In genomic region chr17:57612202-57613071, GRCh38 we compare ENCODE assay signal across 9 cellular contexts.
A peak's percentile ranks its signal among the peaks of the same experiment; 100 is the strongest.
DNase-seq lines count a peak whose midpoint lies in the region; ATAC-seq and TF ChIP-seq lines count a peak whose summit lies in the region.
"Had no signal": no experiment of that assay in that cellular context is flagged by ENCODE, and none has a peak within 500 bp of the region (broad histone marks: within the 10 kb centered on the region; RNA-seq: fewer than 3 reads in every experiment).

No MANE protein-coding gene starts in this region.

- intact Hi-C loops in lower lobe of right lung (cut with DNase I): no loop called here
- intact Hi-C loops in stomach (cut with DNase I; ENCODE audit: low total_unique reads): no loop called here

- TF ChIP-seq EP300 in stomach (IDR thresholded peaks at IDR 0.05): no peak

- H3K27me3 Mint-ChIP-seq in T-cell (no peaks in the 10 kb centered on the region), chondrocyte (ENCODE audit: low read depth) (no peaks in the 10 kb centered on the region)

- H3K4me3 ChIP-seq in DND-41 (ENCODE audit: low read depth in 1 of 2, low read length in 2 of 2) (no peak overlapping the region), lower lobe of right lung (no peak overlapping the region), stomach (no peak overlapping the region)
- H3K4me3 ChIP-seq: left ventricle myocardium inferior had no signal

- H3K36me3 ChIP-seq in DND-41 (ENCODE audit: insufficient read depth, low read length) (peaks cover 90% of the 10 kb centered on the region), lower lobe of right lung (no peaks in the 10 kb centered on the region), stomach (peaks cover 0 to 10% (median 9%) of the 10 kb centered on the region in 4 donors)
- H3K36me3 ChIP-seq: left ventricle myocardium inferior had no signal

- H3K4me1 Mint-ChIP-seq in T-cell (peaks cover 14 to 55% (median 35%) of the 10 kb centered on the region in 3 donors), chondrocyte (ENCODE audit: low read depth) (no peaks in the 10 kb centered on the region)

- H3K9me3 ChIP-seq in DND-41 (ENCODE audit: insufficient read depth, low read length, severe bottlenecking): no peaks in the 10 kb centered on the region
- no peaks in the 10 kb centered on the region for H3K9me3 ChIP-seq in lower lobe of right lung
- H3K9me3 ChIP-seq in stomach: no peaks in the 10 kb centered on the region
- H3K9me3 ChIP-seq: left ventricle myocardium inferior had no signal

- H3K4me3 Mint-ChIP-seq in T-cell (no peak overlapping the region), chondrocyte (ENCODE audit: unreplicated experiment) (no peak overlapping the region)

- peaks cover 2% of the 10 kb centered on the region; the same call in 1 of the 2 replicates for H4K20me1 ChIP-seq in DND-41 (ENCODE audit: insufficient read depth, low read length)

- in situ Hi-C loops in ACHN (cut with HindIII; ENCODE audit: low pct_ligation_motif_present, low pct_unique_long_range_greater_than_20kb, low sequenced_read_pairs): no loop called here

- H3K36me3 Mint-ChIP-seq in T-cell (peaks cover 24% of the 10 kb centered on the region), chondrocyte (ENCODE audit: low read depth) (peaks cover 3% of the 10 kb centered on the region)

- CTCF ChIA-PET in T-cell (lab: Charles Lee): interaction anchor here in 1 of 2 donors (0.6 to 1.2 kb wide), 2 partner anchors 14 to 768 kb away, joined by 3 to 4 read pairs; no protein-coding TSS in a partner anchor

- no peak overlapping the region for H3K4me2 ChIP-seq in DND-41 (ENCODE audit: insufficient read depth, low read length)

- no peak overlapping the region for H2AFZ ChIP-seq in DND-41 (ENCODE audit: low read depth, low read length)

- no peaks in the 10 kb centered on the region for H3K9me3 Mint-ChIP-seq in T-cell
- H3K9me3 Mint-ChIP-seq in chondrocyte (ENCODE audit: low read depth): peaks cover 4% of the 10 kb centered on the region

- no peak for TF ChIP-seq POLR2A in stomach (IDR thresholded peaks at IDR 0.05)

- H3K27me3 ChIP-seq in DND-41 (ENCODE audit: insufficient read depth, low read length, poor library complexity) (no peaks in the 10 kb centered on the region), lower lobe of right lung (ENCODE audit: low read depth) (no peaks in the 10 kb centered on the region), stomach (no peaks in the 10 kb centered on the region)

- TF ChIP-seq CTCF in DND-41 (IDR thresholded peaks at IDR 0.05; ENCODE audit: borderline replicate concordance, extremely low read depth, low read length, poor library complexity, severe bottlenecking): no peak
- no peak for TF ChIP-seq CTCF in lower lobe of right lung (IDR thresholded peaks at IDR 0.05)
- no peak for TF ChIP-seq CTCF in chondrocyte (IDR thresholded peaks at IDR 0.05)
- no peak for TF ChIP-seq CTCF in stomach (IDR thresholded peaks at IDR 0.05)

- DNase-seq in DND-41: no peak
- peak; percentile 74 for DNase-seq in NCI-H1105 (lab: John Stamatoyannopoulos, UW)
- peak in 19 of 34 experiments; percentile 11 to 46 (median 26) for DNase-seq in T-cell
- DNase-seq in lower lobe of right lung: no peak
- no peak for DNase-seq in chondrocyte (ENCODE audit: low spot score)
- no peak for DNase-seq in ACHN
- no peak for DNase-seq in stomach
- no peak for DNase-seq in NCI-H128 (lab: John Stamatoyannopoulos, UW; ENCODE audit: unreplicated experiment)
- DNase-seq: left ventricle myocardium inferior had no signal

- H3K9ac ChIP-seq in DND-41 (ENCODE audit: low read depth, low read length): no peak overlapping the region

- peaks cover 78% of the 10 kb centered on the region for H3K79me2 ChIP-seq in DND-41 (ENCODE audit: insufficient read depth, low read length)

- POLR2A ChIA-PET in T-cell (lab: Charles Lee): no interaction called here

- peak overlapping the region; percentile 62 for H3K27ac ChIP-seq in DND-41 (ENCODE audit: low read length)
- H3K27ac ChIP-seq in lower lobe of right lung: no peak overlapping the region
- no peak overlapping the region for H3K27ac ChIP-seq in stomach
- H3K27ac ChIP-seq: left ventricle myocardium inferior had no signal

- no peak; the same call in 2 of the 3 replicates for ATAC-seq in DND-41 (ENCODE audit: insufficient read depth, low read depth)
- peak; percentile 54 to 91 (median 60) for ATAC-seq in T-cell (replicated peaks in 1 of 4)
- peak; percentile 14 to 25 for ATAC-seq in lower lobe of right lung

- H3K4me1 ChIP-seq in DND-41 (ENCODE audit: insufficient read depth, low read length) (0 out of 2 replicates have a peak, but pooled peaks cover 4% of the 10 kb centered on the region), lower lobe of right lung (peaks cover 4% of the 10 kb centered on the region), stomach (peaks cover 0 to 6% (median 0%) of the 10 kb centered on the region in 4 donors)

- WGBS in stomach, 5 donors: 55 to 85% (median 65%) methylated on average over 6 to 7 of the region's 12 CpGs

- H3K27ac Mint-ChIP-seq in T-cell (peak overlapping the region in 1 of 2 donors; percentile 74), chondrocyte (ENCODE audit: unreplicated experiment) (no peak overlapping the region)

Comparison
In these comparisons a context has a peak if more than half of its experiments do, and no peak if none do; other contexts are left out.
1. DNase-seq: peak in NCI-H1105 (single experiment) and T-cell (19 of 34); none in DND-41 (single experiment), lower lobe of right lung (single experiment), chondrocyte (single experiment), ACHN (single experiment), stomach (single experiment) and NCI-H128 (single experiment).